8 cellular contexts compared by ENCODE assay signal in the genomic region with DNA sequence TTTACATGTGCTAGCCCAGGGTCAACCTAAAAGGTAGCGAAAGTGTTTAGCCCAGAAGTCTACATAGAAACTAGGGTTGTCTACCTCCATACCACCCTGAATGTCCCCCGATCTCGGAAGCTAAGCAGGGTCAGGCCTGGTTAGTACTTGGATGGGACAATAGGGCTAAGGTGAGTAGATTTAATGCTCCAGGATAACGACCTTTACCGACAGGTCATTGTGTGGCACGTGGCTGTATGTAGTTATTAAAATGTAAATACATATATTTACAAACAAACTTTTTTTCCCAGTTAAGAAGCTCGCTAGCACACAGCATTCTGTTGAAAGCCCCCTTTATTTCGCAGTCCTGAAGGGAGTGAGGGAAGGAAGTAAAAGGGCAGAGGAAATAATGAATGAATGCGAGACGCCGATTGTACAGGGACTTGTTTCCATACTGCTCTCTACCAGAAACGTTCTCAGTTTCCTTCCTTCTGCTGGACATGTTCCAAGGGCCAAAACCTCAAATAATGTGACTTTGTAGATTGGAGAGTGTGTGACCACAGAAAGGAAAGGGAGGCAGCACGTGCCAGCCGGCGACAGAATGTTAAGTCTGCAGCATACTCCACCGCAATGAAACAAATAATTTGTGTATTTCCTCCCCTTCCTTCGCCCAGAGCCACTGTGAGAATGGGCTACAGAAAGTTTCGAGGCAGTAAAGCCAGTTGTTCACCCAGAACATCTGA.
DNase-seq lines count a peak whose midpoint lies in the region; ATAC-seq lines count a peak whose summit lies in the region.

No MANE protein-coding gene starts in this region.

- peak overlapping the region; percentile 81 for H3K4me3 ChIP-seq in BLaER1

- H3K27me3 ChIP-seq in BLaER1 (no peaks in the 10 kb centered on the region), layer of hippocampus (ENCODE audit: control insufficient read depth, insufficient read depth, low read length) (no peaks in the 10 kb centered on the region)

- H3K27ac ChIP-seq in BLaER1 = peak overlapping the region; percentile 88
- peak overlapping the region; percentile 52 for H3K27ac ChIP-seq in caudate nucleus (ENCODE audit: low read depth, low read length)
- H3K27ac ChIP-seq in layer of hippocampus (ENCODE audit: low read depth, low read length) = peak overlapping the region; percentile 13

- peaks cover 32% of the 10 kb centered on the region for H3K4me1 ChIP-seq in BLaER1

- peak overlapping the region; percentile 88 for H3K4me2 ChIP-seq in BLaER1

- peak overlapping the region; percentile 89 for H3K9ac ChIP-seq in BLaER1

- H4K20me1 ChIP-seq in BLaER1 = no peaks in the 10 kb centered on the region

- ATAC-seq in GM19025 (IDR thresholded peaks at IDR 0.05; ENCODE audit: low read depth, unreplicated experiment) (peak; percentile 0), HG03439 (IDR thresholded peaks at IDR 0.05; ENCODE audit: unreplicated experiment) (peak; percentile 14)

- H3K9me3 ChIP-seq in BLaER1 = no peaks in the 10 kb centered on the region

- DNase-seq in SW480 (ENCODE audit: low spot score) = peak; percentile 43
- DNase-seq in caudate nucleus (lab: John Stamatoyannopoulos, UW) = peak in 10 of 61 donors; percentile 3 to 52 (median 34)
- DNase-seq in stimulated activated CD8-positive, alpha-beta memory T cell treated with anti-CD3 and anti-CD28 coated beads, Interleukin-15, amount 100 ng/mL, for 24 hours (ENCODE audit: low read depth) = peak; percentile 6
- no peak for DNase-seq in T1000 (lab: John Stamatoyannopoulos, UW)

- H3K36me3 ChIP-seq in BLaER1 = peaks cover 4% of the 10 kb centered on the region

Comparison
In these comparisons a context has a peak if more than half of its experiments do, and no peak if none do; other contexts are left out.
1. H3K27ac ChIP-seq: peak in every context shown above with its lines; median percentile 88 in BLaER1; 52 in caudate nucleus; 13 in layer of hippocampus.